Comparison of ENCODE assay signal across 8 cellular contexts in genomic region chr14:61813101-61813596, GRCh38. TPM values are rescaled to one million over a fixed set of nuclear protein-coding genes. Genes with fewer than 3 reads are reported as not detected.
A peak's percentile ranks its signal among the peaks of the same experiment; 100 is the strongest.
DNase-seq lines count a peak whose midpoint lies in the region; ATAC-seq and TF ChIP-seq lines count a peak whose summit lies in the region.

No MANE protein-coding gene starts in this region.

- ATAC-seq in heart right ventricle: peak in 2 of 8 donors; percentile 18 to 57
- no peak for ATAC-seq in Right ventricle myocardium inferior
- ATAC-seq in GM19351 (IDR thresholded peaks at IDR 0.05; ENCODE audit: unreplicated experiment): no peak

- H2BK5ac ChIP-seq in mesendoderm (ENCODE audit: low read length): no peak overlapping the region

- TF ChIP-seq POLR2A in vagina (IDR thresholded peaks at IDR 0.05): no peak

- no peak overlapping the region for H3K27ac ChIP-seq in heart right ventricle
- no peak overlapping the region for H3K27ac ChIP-seq in brain microvascular endothelial cell
- no peak overlapping the region for H3K27ac ChIP-seq in mesendoderm (ENCODE audit: low read depth, low read length)
- H3K27ac ChIP-seq in vagina: no peak overlapping the region

- in situ Hi-C loops in brain microvascular endothelial cell (cut with HindIII; ENCODE audit: low pct_ligation_motif_present, low sequenced_read_pairs): no loop called here

- H3K4me3 ChIP-seq in heart right ventricle (peak overlapping the region in 9 of 10 donors; percentile 37 to 56 (median 52)), brain microvascular endothelial cell (ENCODE audit: low read depth, low read length) (peak overlapping the region; percentile 64), mesendoderm (ENCODE audit: low read length) (peak overlapping the region; percentile 39), vagina (peak overlapping the region; percentile 38 to 44)

- no peaks in the 10 kb centered on the region for H3K79me1 ChIP-seq in mesendoderm (ENCODE audit: low read length)

- no peak overlapping the region for H2BK15ac ChIP-seq in mesendoderm (replicated peaks; ENCODE audit: low read depth)

- intact Hi-C loops in heart right ventricle (cut with DNase I): no loop called here
- intact Hi-C loops in Right ventricle myocardium inferior (cut with DNase I): no loop called here
- intact Hi-C loops in vagina (cut with DNase I): no loop called here

- H3K56ac ChIP-seq in mesendoderm (ENCODE audit: low read length): peak overlapping the region; percentile 83

- no peak overlapping the region for H2BK120ac ChIP-seq in mesendoderm (ENCODE audit: low read depth, low read length)

- H3K27me3 ChIP-seq in heart right ventricle: peaks cover 0 to 60% (median 42%) of the 10 kb centered on the region in 7 donors
- no peaks in the 10 kb centered on the region for H3K27me3 ChIP-seq in brain microvascular endothelial cell (replicated peaks)
- peaks cover 11% of the 10 kb centered on the region for H3K27me3 ChIP-seq in mesendoderm (ENCODE audit: insufficient read depth, low read length, poor library complexity)
- H3K27me3 ChIP-seq in vagina: no peaks in the 10 kb centered on the region

- H3K9ac ChIP-seq in mesendoderm (ENCODE audit: low read length): peak overlapping the region; percentile 62

- TF ChIP-seq CTCF in heart right ventricle (IDR thresholded peaks at IDR 0.05) (no peak), brain microvascular endothelial cell (IDR thresholded peaks at IDR 0.05; ENCODE audit: low read depth, low read length, missing control alignments) (no peak), vagina (IDR thresholded peaks at IDR 0.05) (no peak)

- no peaks in the 10 kb centered on the region for H3K79me2 ChIP-seq in mesendoderm (ENCODE audit: control insufficient read depth, insufficient read depth, low read length)

- no peak overlapping the region for H3K18ac ChIP-seq in mesendoderm (ENCODE audit: low read length)

- H3K23ac ChIP-seq in mesendoderm (ENCODE audit: low read length): peak overlapping the region; percentile 97

- H3K4ac ChIP-seq in mesendoderm (ENCODE audit: low read depth, low read length): no peak overlapping the region

- H3K4me1 ChIP-seq in heart right ventricle: peaks cover 0 to 7% (median 5%) of the 10 kb centered on the region in 9 donors
- H3K4me1 ChIP-seq in mesendoderm (ENCODE audit: control insufficient read depth, low read depth, low read length): peaks cover 3% of the 10 kb centered on the region
- H3K4me1 ChIP-seq in vagina: no peaks in the 10 kb centered on the region

- H4K5ac ChIP-seq in mesendoderm (ENCODE audit: low read length): no peak overlapping the region

- H3K4me2 ChIP-seq in mesendoderm (ENCODE audit: low read length): peak overlapping the region; percentile 88

- no peak for DNase-seq in heart right ventricle
- no peak for DNase-seq in Right ventricle myocardium inferior (ENCODE audit: missing footprints)
- DNase-seq in brain microvascular endothelial cell: no peak
- DNase-seq in mesendoderm: peak; percentile 6
- DNase-seq in vagina (ENCODE audit: extremely low spot score in 2 of 2): no peak
- no peak for DNase-seq in hepatic stellate cell (ENCODE audit: low spot score)
- no peak for DNase-seq in pons (ENCODE audit: low spot score)

- H3K36me3 ChIP-seq in heart right ventricle (no peaks in the 10 kb centered on the region), brain microvascular endothelial cell (replicated peaks) (no peaks in the 10 kb centered on the region), mesendoderm (ENCODE audit: control insufficient read depth, insufficient read depth, low read length) (no peaks in the 10 kb centered on the region), vagina (no peaks in the 10 kb centered on the region)

- H4K8ac ChIP-seq in mesendoderm (ENCODE audit: low read depth, low read length): no peak overlapping the region

- H2AK5ac ChIP-seq in mesendoderm (ENCODE audit: low read length): no peak overlapping the region

- H3K9me3 ChIP-seq in heart right ventricle (peaks cover 0 to 8% (median 0%) of the 10 kb centered on the region in 11 donors), vagina (no peaks in the 10 kb centered on the region)

- 18 to 19% methylated on average over 25 of the region's 25 CpGs for WGBS in heart right ventricle, 2 donors
- WGBS in mesendoderm (ENCODE audit: extremely low coverage, insufficient coverage, low lambda C conversion rate): no CpG with 5 or more reads among the region's 25 CpGs

RNA-seq across cellular contexts. Expression of gene SYT16, which starts 0.6 kb away (rescaled TPM):
- total RNA-seq in heart right ventricle (under 1 TPM in 5 of 10 donors, not detected in 5; 0.02 to 0.19 (median 0.13) TPM), Right ventricle myocardium inferior (not detected), vagina (0.74 TPM)
- polyA plus RNA-seq in heart right ventricle: under 1 TPM in 1 of 2 donors, not detected in 1; 0.01 TPM
- 0.37 TPM for polyA plus RNA-seq in mesendoderm (2013, experiment 1 of 2)
- 0.45 TPM for polyA plus RNA-seq in mesendoderm (2013, experiment 2 of 2)

RNA-seq across cellular contexts. Expression of gene SNAPC1, which starts 50.9 kb away (rescaled TPM):
- total RNA-seq in heart right ventricle (10 to 100 TPM in 2 of 10 donors, 1 to 10 TPM in 8; 5.6 to 11.9 (median 7.4) TPM), Right ventricle myocardium inferior (11.8 TPM), vagina (6.6 TPM)
- 1 to 10 TPM; 4.2 to 6.2 TPM for polyA plus RNA-seq in heart right ventricle
- polyA plus RNA-seq in mesendoderm (2013, experiment 1 of 2): 13.0 TPM
- polyA plus RNA-seq in mesendoderm (2013, experiment 2 of 2): 13.9 TPM
